In the genomic region with DNA sequence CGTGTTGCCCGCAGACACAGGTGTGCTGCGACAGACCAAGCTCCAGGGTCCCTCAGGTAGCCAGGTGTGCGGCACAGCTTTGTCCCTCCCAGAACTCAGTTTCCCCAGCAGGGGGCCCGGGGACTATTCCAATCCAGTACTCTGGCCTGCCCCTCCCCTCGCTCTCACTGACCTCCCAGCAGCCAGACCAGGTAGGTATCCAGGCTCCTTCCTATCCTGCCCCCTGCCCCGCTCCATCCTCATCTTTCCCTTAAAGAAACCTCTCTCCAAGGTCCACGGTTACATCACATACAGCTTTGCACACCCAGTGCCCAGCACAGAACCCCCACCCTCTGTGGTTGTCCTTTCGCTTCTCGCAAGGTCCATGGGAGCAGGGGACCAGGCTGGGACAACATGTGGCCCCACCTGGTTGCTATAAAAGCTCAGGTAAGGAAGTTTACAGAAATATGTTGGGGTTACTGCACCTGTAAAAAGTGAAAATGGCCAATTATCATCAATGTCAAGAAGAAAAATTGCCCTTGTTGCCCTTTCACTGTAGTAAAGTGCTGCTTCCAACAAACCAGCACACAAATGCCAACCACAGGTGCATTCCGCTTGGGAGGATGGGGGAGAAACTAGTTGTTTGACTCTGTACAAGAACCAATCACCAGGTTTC, we compare ENCODE assay signal across 8 cellular contexts. TPM values are rescaled to one million over a fixed set of nuclear protein-coding genes. Genes with fewer than 3 reads are reported as not detected.
A peak's percentile ranks its signal among the peaks of the same experiment; 100 is the strongest.
DNase-seq lines count a peak whose midpoint lies in the region; ATAC-seq and TF ChIP-seq lines count a peak whose summit lies in the region.

No MANE protein-coding gene starts in this region.

- H3K27me3 ChIP-seq in HUES64 (ENCODE audit: insufficient read depth, low read length): no peaks in the 10 kb centered on the region; the same call in 1 of the 2 replicates
- peaks cover 15% of the 10 kb centered on the region for H3K27me3 ChIP-seq in ectodermal cell (ENCODE audit: control insufficient read depth, insufficient read depth, low read length, poor library complexity, severe bottlenecking)
- no peaks in the 10 kb centered on the region for H3K27me3 ChIP-seq in parathyroid adenoma (ENCODE audit: control insufficient read depth, insufficient read depth, low read length)

- H3K79me2 ChIP-seq in parathyroid adenoma: no peaks in the 10 kb centered on the region

- 25% methylated on average over 10 of the region's 11 CpGs for WGBS in HUES64
- WGBS in ectodermal cell, 2 experiments: 26 to 30% methylated on average over 11 of the region's 11 CpGs

- no peaks in the 10 kb centered on the region for H3K36me3 ChIP-seq in HUES64 (ENCODE audit: insufficient read depth, low read length)
- H3K36me3 ChIP-seq in ectodermal cell (ENCODE audit: control insufficient read depth, insufficient read depth, low read length): no peaks in the 10 kb centered on the region
- H3K36me3 ChIP-seq in parathyroid adenoma (ENCODE audit: control insufficient read depth, insufficient read depth, low read length): no peaks in the 10 kb centered on the region

- H3K4me3 ChIP-seq in HUES64 (ENCODE audit: low read length) (peak overlapping the region; percentile 64), ectodermal cell (ENCODE audit: insufficient read depth, low read depth, low read length) (peak overlapping the region; percentile 41), parathyroid adenoma (ENCODE audit: low read depth, low read length) (peak overlapping the region; percentile 56)

- H3K4me1 ChIP-seq in HUES64 (ENCODE audit: insufficient read depth, low read length) (peaks cover 12% of the 10 kb centered on the region), ectodermal cell (ENCODE audit: control insufficient read depth, insufficient read depth, low read length) (peaks cover 7% of the 10 kb centered on the region), parathyroid adenoma (no peaks in the 10 kb centered on the region)

- H3K9me3 ChIP-seq in HUES64 (ENCODE audit: insufficient read depth, low read depth, low read length): no peaks in the 10 kb centered on the region
- H3K9me3 ChIP-seq in ectodermal cell (ENCODE audit: control insufficient read depth, low read length): no peaks in the 10 kb centered on the region
- no peaks in the 10 kb centered on the region for H3K9me3 ChIP-seq in parathyroid adenoma (ENCODE audit: control insufficient read depth, low read length)

- DNase-seq in effector CD8-positive, alpha-beta T cell (lab: John Stamatoyannopoulos, UW): no peak
- DNase-seq in substantia nigra (lab: John Stamatoyannopoulos, UW) (no peak), NCI-H2171 (lab: John Stamatoyannopoulos, UW) (no peak)
- no peak for DNase-seq in activated CD4-positive, alpha-beta T cell treated with anti-CD3 and anti-CD28 coated beads, Interleukin-2, amount 50 U/mL, for 1 hour

- TF ChIP-seq CTCF in parathyroid adenoma (IDR thresholded peaks at IDR 0.05): no peak

- peak; percentile 11 for ATAC-seq in GM18517 (IDR thresholded peaks at IDR 0.05; ENCODE audit: unreplicated experiment)

- no peak overlapping the region for H3K27ac ChIP-seq in HUES64 (ENCODE audit: low read depth, low read length)
- H3K27ac ChIP-seq in ectodermal cell (ENCODE audit: insufficient read depth, low read depth, low read length, poor library complexity, severe bottlenecking): no peak overlapping the region
- no peak overlapping the region for H3K27ac ChIP-seq in parathyroid adenoma
- H3K27ac ChIP-seq in substantia nigra (ENCODE audit: low read depth, low read length, poor library complexity, severe bottlenecking): no peak overlapping the region

- H3K9ac ChIP-seq in HUES64 (ENCODE audit: low read depth, low read length) (no peak overlapping the region), parathyroid adenoma (no peak overlapping the region)

- H2AFZ ChIP-seq in parathyroid adenoma: peak overlapping the region; percentile 87

- peak overlapping the region; percentile 97 for H3K4me2 ChIP-seq in parathyroid adenoma (ENCODE audit: low read length)

RNA-seq across cellular contexts. Expression of gene CYP11A1, which starts 7.3 kb away (rescaled TPM):
- 1.7 TPM for polyA plus RNA-seq in HUES64 (2013, experiment 1 of 2)
- polyA plus RNA-seq in HUES64 (2013, experiment 2 of 2): 2.2 TPM
- polyA plus RNA-seq in ectodermal cell (2013, experiment 1 of 4): 1.9 TPM
- polyA plus RNA-seq in ectodermal cell (2013, experiment 2 of 4): 2.2 TPM
- polyA plus RNA-seq in ectodermal cell (2013, experiment 3 of 4): 1.9 TPM
- 2.6 TPM for polyA plus RNA-seq in ectodermal cell (2013, experiment 4 of 4)

RNA-seq across cellular contexts. Expression of gene SEMA7A, which starts 59.0 kb away (rescaled TPM):
- polyA plus RNA-seq in HUES64 (2013, experiment 1 of 2): 11.3 TPM
- 16.9 TPM for polyA plus RNA-seq in HUES64 (2013, experiment 2 of 2)
- 21.4 TPM for polyA plus RNA-seq in ectodermal cell (2013, experiment 1 of 4)
- polyA plus RNA-seq in ectodermal cell (2013, experiment 2 of 4): 17.8 TPM
- polyA plus RNA-seq in ectodermal cell (2013, experiment 3 of 4): 14.8 TPM
- 15.0 TPM for polyA plus RNA-seq in ectodermal cell (2013, experiment 4 of 4)
